ENCODE assay signal across 8 cellular contexts in the genomic region with DNA sequence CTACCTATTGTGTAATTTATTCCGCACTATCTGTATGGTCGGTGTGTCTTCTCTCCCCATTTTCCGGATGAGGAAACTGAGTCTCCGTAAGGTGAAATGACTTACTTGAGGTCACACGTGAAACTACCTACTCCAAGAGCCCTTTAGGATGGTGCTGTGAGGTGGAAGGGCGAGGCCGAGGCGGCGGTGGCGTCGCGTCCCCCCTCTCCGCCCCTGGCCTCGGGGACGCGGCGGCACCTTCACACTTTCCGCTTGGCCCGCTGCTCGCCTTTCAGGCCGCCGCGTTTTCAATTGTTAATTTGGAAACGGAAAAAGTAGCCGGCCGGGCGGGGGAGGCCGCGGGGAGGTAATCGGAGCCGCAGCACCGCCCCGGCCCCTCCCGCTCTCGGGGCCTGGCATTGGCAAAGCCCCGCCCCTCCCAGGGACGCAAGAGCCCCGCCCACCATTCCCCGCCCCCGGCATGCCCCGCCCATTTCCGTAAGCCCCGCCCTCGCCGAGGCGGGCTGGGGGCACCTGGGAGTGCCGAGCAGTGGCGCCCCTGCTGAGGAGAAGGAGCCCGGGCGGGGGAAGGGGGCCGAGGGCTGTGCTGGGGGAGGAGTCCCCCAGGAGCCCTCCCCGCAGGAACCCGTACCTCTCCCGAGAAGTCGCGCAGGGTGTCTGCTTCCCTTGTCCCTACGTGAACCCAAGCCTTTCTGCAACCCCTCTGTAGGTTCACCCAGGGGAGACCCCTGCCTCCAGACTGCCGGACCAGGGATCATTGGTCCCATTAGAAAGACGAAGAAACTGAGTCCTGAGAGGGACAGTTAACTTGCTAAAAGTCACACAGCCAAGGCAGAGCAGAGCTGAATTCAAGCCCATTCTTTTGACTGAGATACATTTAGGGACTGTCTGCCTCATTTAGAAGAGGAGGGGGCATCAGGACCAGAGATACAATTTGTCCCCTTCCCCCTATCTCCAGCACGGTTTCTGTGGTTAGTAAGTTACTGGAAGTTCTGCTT. TPM values are rescaled to one million over a fixed set of nuclear protein-coding genes. Genes with fewer than 3 reads are reported as not detected.
DNase-seq lines count a peak whose midpoint lies in the region; ATAC-seq and TF ChIP-seq lines count a peak whose summit lies in the region.

No MANE protein-coding gene starts in this region.

- no peaks in the 10 kb centered on the region for H3K9me3 ChIP-seq in Caco-2
- H3K9me3 ChIP-seq in mesodermal cell (ENCODE audit: control insufficient read depth, low read length) = no peaks in the 10 kb centered on the region
- no peaks in the 10 kb centered on the region for H3K9me3 ChIP-seq in WERI-Rb-1 (ENCODE audit: severe bottlenecking)

- 0 out of 2 replicates have a peak overlapping the region, but pooled peaks have one; percentile 18 for H3K4me3 ChIP-seq in Caco-2 (ENCODE audit: low read depth, low read length)
- H3K4me3 ChIP-seq in mesodermal cell (ENCODE audit: extremely low read depth, insufficient read depth, low read length, poor library complexity, severe bottlenecking) = peak overlapping the region; percentile 23
- no peak overlapping the region for H3K4me3 ChIP-seq in WERI-Rb-1 (ENCODE audit: low read depth, low read length)

- no peaks in the 10 kb centered on the region for H3K9me3 Mint-ChIP-seq in Caco-2 (ENCODE audit: unreplicated experiment)
- H3K9me3 Mint-ChIP-seq in activated CD8-positive, alpha-beta T cell treated with anti-CD3 and anti-CD28 coated beads, Interleukin-2, amount 10 ng/mL, durations not matched to agents 7 days and 5 days (ENCODE audit: insufficient read depth) = no peaks in the 10 kb centered on the region
- H3K9me3 Mint-ChIP-seq in effector memory CD8-positive, alpha-beta T cell = no peaks in the 10 kb centered on the region

- CTCF ChIA-PET in Caco-2 (lab: Charles Lee) = no interaction called here
- CTCF ChIA-PET in activated CD8-positive, alpha-beta T cell treated with anti-CD3 and anti-CD28 coated beads, Interleukin-2, amount 10 ng/mL, durations not matched to agents 7 days and 5 days (lab: Charles Lee) = interaction anchor here (2.2 kb wide), 1 partner anchor 28 kb away, joined by 17 read pairs; no protein-coding TSS in a partner anchor

- WGBS in mesodermal cell (ENCODE audit: insufficient coverage in 2 of 2), 2 experiments = 21 to 22% methylated on average over 23 to 30 of the region's 60 CpGs

- no peak overlapping the region for H3K27ac Mint-ChIP-seq in Caco-2 (ENCODE audit: unreplicated experiment)
- H3K27ac Mint-ChIP-seq in activated CD8-positive, alpha-beta T cell treated with anti-CD3 and anti-CD28 coated beads, Interleukin-2, amount 10 ng/mL, durations not matched to agents 7 days and 5 days = peak overlapping the region; percentile 63
- peak overlapping the region; percentile 74 to 82 for H3K27ac Mint-ChIP-seq in effector memory CD8-positive, alpha-beta T cell

- ATAC-seq in activated CD8-positive, alpha-beta T cell treated with anti-CD3 and anti-CD28 coated beads, Interleukin-2, amount 10 ng/mL, durations not matched to agents 7 days and 5 days = peak; percentile 89
- peak; percentile 90 for ATAC-seq in effector memory CD8-positive, alpha-beta T cell (replicated peaks)

- H3K27me3 ChIP-seq in Caco-2 (replicated peaks; ENCODE audit: control insufficient read depth, insufficient read depth, low read length) = no peaks in the 10 kb centered on the region
- no peaks in the 10 kb centered on the region for H3K27me3 ChIP-seq in WERI-Rb-1 (ENCODE audit: insufficient read depth, low read depth, severe bottlenecking)

- intact Hi-C loops in Caco-2 (cut with micrococcal nuclease; ENCODE audit: unreplicated experiment) = no loop called here

- H3K4me1 Mint-ChIP-seq in Caco-2 (ENCODE audit: low read depth, unreplicated experiment) = no peaks in the 10 kb centered on the region
- H3K4me1 Mint-ChIP-seq in activated CD8-positive, alpha-beta T cell treated with anti-CD3 and anti-CD28 coated beads, Interleukin-2, amount 10 ng/mL, durations not matched to agents 7 days and 5 days (ENCODE audit: low read depth) = peaks cover 32% of the 10 kb centered on the region
- H3K4me1 Mint-ChIP-seq in effector memory CD8-positive, alpha-beta T cell (ENCODE audit: low read depth in 2 of 2) = peaks cover 19% of the 10 kb centered on the region in 2 donors

- DNase-seq in Caco-2 (peak; percentile 32 to 47), HCEC 1CT (peak; percentile 62), NCI-H2196 treated with DMSO at 0.1 percent for 48 hours (lab: John Stamatoyannopoulos, UW; ENCODE audit: unreplicated experiment) (peak; percentile 27), WERI-Rb-1 (no peak)
- DNase-seq in activated CD8-positive, alpha-beta T cell treated with anti-CD3 and anti-CD28 coated beads, Interleukin-2, amount 10 ng/mL, durations not matched to agents 7 days and 5 days = peak; percentile 90
- peak; percentile 78 to 81 (median 81) for DNase-seq in effector memory CD8-positive, alpha-beta T cell
- DNase-seq in stimulated activated CD8-positive, alpha-beta memory T cell treated with anti-CD3 and anti-CD28 coated beads, Interleukin-15, amount 100 ng/mL, for 24 hours (ENCODE audit: low read depth) = peak; percentile 64

- H3K36me3 Mint-ChIP-seq in Caco-2 (ENCODE audit: insufficient read depth, unreplicated experiment) = no peaks in the 10 kb centered on the region
- H3K36me3 Mint-ChIP-seq in activated CD8-positive, alpha-beta T cell treated with anti-CD3 and anti-CD28 coated beads, Interleukin-2, amount 10 ng/mL, durations not matched to agents 7 days and 5 days (ENCODE audit: low read depth) = no peaks in the 10 kb centered on the region
- H3K36me3 Mint-ChIP-seq in effector memory CD8-positive, alpha-beta T cell (ENCODE audit: insufficient read depth) = peaks cover 10% of the 10 kb centered on the region

- H3K4me1 ChIP-seq in Caco-2 (no peaks in the 10 kb centered on the region), mesodermal cell (ENCODE audit: control insufficient read depth, insufficient read depth, low read length, poor library complexity, severe bottlenecking) (peaks cover 7% of the 10 kb centered on the region)

- H3K27ac ChIP-seq in mesodermal cell (ENCODE audit: low read depth, low read length, severe bottlenecking) (no peak overlapping the region), WERI-Rb-1 (no peak overlapping the region)

- H3K27me3 Mint-ChIP-seq in Caco-2 (ENCODE audit: insufficient read depth, unreplicated experiment) = no peaks in the 10 kb centered on the region
- peaks cover 10% of the 10 kb centered on the region for H3K27me3 Mint-ChIP-seq in activated CD8-positive, alpha-beta T cell treated with anti-CD3 and anti-CD28 coated beads, Interleukin-2, amount 10 ng/mL, durations not matched to agents 7 days and 5 days (ENCODE audit: low read depth)
- H3K27me3 Mint-ChIP-seq in effector memory CD8-positive, alpha-beta T cell = no peaks in the 10 kb centered on the region

- TF ChIP-seq CTCF in Caco-2 (IDR thresholded peaks at IDR 0.05; ENCODE audit: insufficient read depth in 1 of 2, low read depth in 1 of 2, low read length in 1 of 2, severe bottlenecking in 1 of 2, unreplicated experiment in 1 of 2) = no peak
- no peak for TF ChIP-seq CTCF in WERI-Rb-1 (IDR thresholded peaks at IDR 0.05; ENCODE audit: low read depth, low read length)

- no peaks in the 10 kb centered on the region for H3K36me3 ChIP-seq in Caco-2 (ENCODE audit: control insufficient read depth, insufficient read depth, low read length)
- H3K36me3 ChIP-seq in mesodermal cell (ENCODE audit: control insufficient read depth, insufficient read depth, low read length) = no peaks in the 10 kb centered on the region
- no peaks in the 10 kb centered on the region for H3K36me3 ChIP-seq in WERI-Rb-1

- POLR2A ChIA-PET in Caco-2 (lab: Charles Lee) = no interaction called here
- POLR2A ChIA-PET in activated CD8-positive, alpha-beta T cell treated with anti-CD3 and anti-CD28 coated beads, Interleukin-2, amount 10 ng/mL, durations not matched to agents 7 days and 5 days (lab: Charles Lee) = no interaction called here

- H3K4me3 Mint-ChIP-seq in Caco-2 (ENCODE audit: unreplicated experiment) = no peak overlapping the region
- H3K4me3 Mint-ChIP-seq in activated CD8-positive, alpha-beta T cell treated with anti-CD3 and anti-CD28 coated beads, Interleukin-2, amount 10 ng/mL, durations not matched to agents 7 days and 5 days = peak overlapping the region; percentile 54
- H3K4me3 Mint-ChIP-seq in effector memory CD8-positive, alpha-beta T cell = peak overlapping the region; percentile 73 to 75

- no TSS peak for BruUV-seq in Caco-2 (replicated peaks; lab: Mats Ljungman, UMichigan)

RNA-seq across cellular contexts. Expression of a gene that starts 18.8 kb away (rescaled TPM):
- 1.4 and 1.6 TPM in 2 replicates for total RNA-seq in Caco-2 (2022)
- under 1 TPM; 0.73 to 0.87 TPM for total RNA-seq in activated CD8-positive, alpha-beta T cell treated with anti-CD3 and anti-CD28 coated beads, Interleukin-2, amount 10 ng/mL, durations not matched to agents 7 days and 5 days
- polyA plus RNA-seq in mesodermal cell (2013, experiment 1 of 2) = 1.3 TPM
- polyA plus RNA-seq in mesodermal cell (2013, experiment 2 of 2) = 0.71 TPM

RNA-seq across cellular contexts. Expression of a gene that starts 59.8 kb away (rescaled TPM):
- total RNA-seq in Caco-2 (2022) = 17.8 and 19.5 TPM in 2 replicates
- total RNA-seq in activated CD8-positive, alpha-beta T cell treated with anti-CD3 and anti-CD28 coated beads, Interleukin-2, amount 10 ng/mL, durations not matched to agents 7 days and 5 days = 1 to 10 TPM; 9.1 to 10.0 TPM
- polyA plus RNA-seq in mesodermal cell (2013, experiment 1 of 2) = 4.4 TPM
- 2.9 TPM for polyA plus RNA-seq in mesodermal cell (2013, experiment 2 of 2)
